In the genomic region with DNA sequence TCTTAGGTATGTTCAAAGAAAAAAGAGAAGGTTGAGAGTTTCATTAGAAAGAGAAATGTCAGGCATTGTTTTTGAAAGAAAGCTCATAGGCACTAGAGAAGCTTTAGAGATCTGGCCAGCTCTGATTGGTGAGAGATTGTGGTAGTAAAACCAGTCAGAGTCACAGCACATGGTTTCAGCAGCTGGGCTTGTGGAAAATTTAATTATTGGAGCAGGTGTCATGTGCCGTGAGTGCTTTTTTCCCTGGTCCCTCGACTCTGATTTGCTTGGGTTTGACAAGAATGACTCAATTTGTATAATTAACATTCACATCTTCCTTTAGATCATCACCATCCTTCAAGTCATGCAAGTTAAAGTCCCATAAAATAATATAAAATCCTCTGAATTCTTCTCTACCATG, we compare ENCODE assay signal across 24 cellular contexts. TPM values are rescaled to one million over a fixed set of nuclear protein-coding genes. Genes with fewer than 3 reads are reported as not detected.
DNase-seq lines count a peak whose midpoint lies in the region; ATAC-seq, FAIRE-seq and TF ChIP-seq lines count a peak whose summit lies in the region.
"Had no signal": no experiment of that assay in that cellular context is flagged by ENCODE, and none has a peak within 500 bp of the region (broad histone marks: within the 10 kb centered on the region; RNA-seq: fewer than 3 reads in every experiment).

No MANE protein-coding gene starts in this region.

- no peak for TF ChIP-seq POLR2A in gastrocnemius medialis (IDR thresholded peaks at IDR 0.05)

- H2AFZ ChIP-seq in OCI-LY3 (ENCODE audit: low read depth, low read length) (no peak overlapping the region), neural progenitor cell (replicated peaks) (peak overlapping the region; percentile 6)
- H2AFZ ChIP-seq: GM23338 had no signal

- TF ChIP-seq CTCF in OCI-LY3 (IDR thresholded peaks at IDR 0.05; ENCODE audit: low read depth, low read length) (no peak), endodermal cell (conservative IDR thresholded peaks at IDR 0.05) (no peak), neural progenitor cell (IDR thresholded peaks at IDR 0.05) (no peak), gastrocnemius medialis (IDR thresholded peaks at IDR 0.05 in 4 of 5, conservative IDR thresholded peaks at IDR 0.05 in 1 of 5) (no peak)

- intact Hi-C loops in gastrocnemius medialis (cut with DNase I; ENCODE audit: low total_unique reads), result no loop called here

- no peak for ATAC-seq in activated T-cell treated with anti-CD3 and anti-CD28 coated beads, Interleukin-2, amount 50 U/mL, for 72 hours (replicated peaks in 1 of 2)
- no peak for ATAC-seq in gastrocnemius medialis
- ATAC-seq: A549; CD8-positive, alpha-beta T cell; GM23338 had no signal

- H3K9me3 ChIP-seq in OCI-LY3 (ENCODE audit: insufficient read depth, low read length) (no peaks in the 10 kb centered on the region; the same call in 1 of the 2 replicates), endodermal cell (ENCODE audit: control insufficient read depth, low read length) (peaks cover 52% of the 10 kb centered on the region), neural progenitor cell (ENCODE audit: low read depth) (no peaks in the 10 kb centered on the region), gastrocnemius medialis (no peaks in the 10 kb centered on the region)
- H3K9me3 ChIP-seq: BE2C, Caco-2, HAP-1 had no signal

- H3K36me3 ChIP-seq in OCI-LY3 (replicated peaks; ENCODE audit: low read depth, low read length) (no peaks in the 10 kb centered on the region), endodermal cell (ENCODE audit: control insufficient read depth, insufficient read depth, low read length) (peaks cover 19% of the 10 kb centered on the region), neural progenitor cell (no peaks in the 10 kb centered on the region), gastrocnemius medialis (no peaks in the 10 kb centered on the region)
- H3K36me3 ChIP-seq: BE2C, HAP-1 had no signal

- H3K36me3 Mint-ChIP-seq in activated T-cell treated with anti-CD3 and anti-CD28 coated beads, Interleukin-2, amount 50 U/mL, for 72 hours (ENCODE audit: insufficient read depth in 2 of 2), result no peaks in the 10 kb centered on the region
- peaks cover 44% of the 10 kb centered on the region for H3K36me3 Mint-ChIP-seq in endodermal cell (ENCODE audit: low read depth)
- no peaks in the 10 kb centered on the region for H3K36me3 Mint-ChIP-seq in neural progenitor cell
- H3K36me3 Mint-ChIP-seq: CD4-positive, CD25-positive, alpha-beta regulatory T cell; CD8-positive, alpha-beta T cell had no signal

- no peak overlapping the region for H3K4me3 Mint-ChIP-seq in activated T-cell treated with anti-CD3 and anti-CD28 coated beads, Interleukin-2, amount 50 U/mL, for 72 hours
- H3K4me3 Mint-ChIP-seq in endodermal cell (peak overlapping the region; percentile 36), neural progenitor cell (no peak overlapping the region)
- H3K4me3 Mint-ChIP-seq: CD4-positive, CD25-positive, alpha-beta regulatory T cell; CD8-positive, alpha-beta T cell; GM23338; HFFc6 had no signal

- 89 to 100% methylated on average over 1 to 2 of the region's 2 CpGs for WGBS in endodermal cell (ENCODE audit: insufficient coverage in 1 of 2, insufficient read length in 1 of 2), 2 experiments

- H3F3A ChIP-seq in neural progenitor cell (ENCODE audit: low read depth), result no peaks in the 10 kb centered on the region

- H4K20me1 ChIP-seq in OCI-LY3 (ENCODE audit: insufficient read depth, low read length) (no peaks in the 10 kb centered on the region), neural progenitor cell (ENCODE audit: low read depth) (no peaks in the 10 kb centered on the region)

- no peak for FAIRE-seq in HTR-8/SVneo (lab: Jason Lieb, UNC)
- FAIRE-seq: A549, G401.6, GM12892 had no signal

- H3K4me2 ChIP-seq in OCI-LY3 (ENCODE audit: low read length) (no peak overlapping the region), neural progenitor cell (no peak overlapping the region)
- H3K4me2 ChIP-seq: A549, GM23338 had no signal

- H3K79me2 ChIP-seq in OCI-LY3 (ENCODE audit: low read length) (no peaks in the 10 kb centered on the region), neural progenitor cell (ENCODE audit: low read depth) (no peaks in the 10 kb centered on the region)

- DNase-seq in activated T-cell treated with anti-CD3 and anti-CD28 coated beads, Interleukin-2, amount 50 U/mL, for 72 hours, result no peak
- no peak for DNase-seq in activated T-cell treated with anti-CD3 and anti-CD28 coated beads, Interleukin-2, amount 50 U/mL, for 48 hours
- no peak for DNase-seq in endodermal cell
- DNase-seq in neural progenitor cell (ENCODE audit: low spot score), result no peak
- no peak for DNase-seq in gastrocnemius medialis
- DNase-seq in cortex of kidney (lab: John Stamatoyannopoulos, UW), result no peak
- DNase-seq in HTR-8/SVneo (ENCODE audit: insufficient read length, low spot score), result no peak
- DNase-seq: 8988T; ACHN; AML-193; BE2C; Caco-2; CD4-positive, CD25-positive, alpha-beta regulatory T cell; CD8-positive, alpha-beta T cell; DMS153; DND-41; HFFc6 had no signal

- H3K27ac ChIP-seq in OCI-LY3 (ENCODE audit: low read length) (peak overlapping the region; percentile 34; the same call in 1 of the 2 replicates), endodermal cell (ENCODE audit: low read depth, low read length) (no peak overlapping the region), neural progenitor cell (no peak overlapping the region), gastrocnemius medialis (no peak overlapping the region)
- H3K27ac ChIP-seq: A549, C4-2B had no signal

- in situ Hi-C loops in gastrocnemius medialis (cut with MboI; ENCODE audit: low sequenced_read_pairs in 4 of 4), result no loop called here

- H3K4me1 ChIP-seq in OCI-LY3 (ENCODE audit: low read length) (peaks cover 34% of the 10 kb centered on the region), endodermal cell (ENCODE audit: control insufficient read depth, insufficient read depth, low read length) (peaks cover 10% of the 10 kb centered on the region), neural progenitor cell (no peaks in the 10 kb centered on the region), gastrocnemius medialis (no peaks in the 10 kb centered on the region)
- H3K4me1 ChIP-seq: BE2C, Caco-2, HAP-1 had no signal

- peaks cover 0 to 4% of the 10 kb centered on the region in 2 donors for H3K9me3 Mint-ChIP-seq in activated T-cell treated with anti-CD3 and anti-CD28 coated beads, Interleukin-2, amount 50 U/mL, for 72 hours
- H3K9me3 Mint-ChIP-seq in endodermal cell (peaks cover 44% of the 10 kb centered on the region), neural progenitor cell (no peaks in the 10 kb centered on the region)
- H3K9me3 Mint-ChIP-seq: CD8-positive, alpha-beta T cell; GM23338; HFFc6 had no signal

- H3K27me3 Mint-ChIP-seq in activated T-cell treated with anti-CD3 and anti-CD28 coated beads, Interleukin-2, amount 50 U/mL, for 72 hours (ENCODE audit: low read depth), result peaks cover 25% of the 10 kb centered on the region
- H3K27me3 Mint-ChIP-seq in endodermal cell (ENCODE audit: insufficient read depth), result no peaks in the 10 kb centered on the region
- H3K27me3 Mint-ChIP-seq in neural progenitor cell (ENCODE audit: insufficient read depth, low read depth), result no peaks in the 10 kb centered on the region

- no peaks in the 10 kb centered on the region for H3K27me3 ChIP-seq in OCI-LY3 (ENCODE audit: low read depth, low read length)
- no peaks in the 10 kb centered on the region for H3K27me3 ChIP-seq in endodermal cell (ENCODE audit: control insufficient read depth, insufficient read depth, low read length, poor library complexity, severe bottlenecking)
- H3K27me3 ChIP-seq in neural progenitor cell, result no peaks in the 10 kb centered on the region
- H3K27me3 ChIP-seq in gastrocnemius medialis, result no peaks in the 10 kb centered on the region
- H3K27me3 ChIP-seq: BE2C had no signal

- peaks cover 21% of the 10 kb centered on the region for H3K4me1 Mint-ChIP-seq in activated T-cell treated with anti-CD3 and anti-CD28 coated beads, Interleukin-2, amount 50 U/mL, for 72 hours (ENCODE audit: low read depth)
- H3K4me1 Mint-ChIP-seq in endodermal cell (peaks cover 35% of the 10 kb centered on the region), neural progenitor cell (no peaks in the 10 kb centered on the region)
- H3K4me1 Mint-ChIP-seq: CD4-positive, CD25-positive, alpha-beta regulatory T cell had no signal

- H3K4me3 ChIP-seq in OCI-LY3 (ENCODE audit: low read length), result no peak overlapping the region
- no peak overlapping the region for H3K4me3 ChIP-seq in endodermal cell (ENCODE audit: low read length)
- no peak overlapping the region for H3K4me3 ChIP-seq in neural progenitor cell
- H3K4me3 ChIP-seq in gastrocnemius medialis, result no peak overlapping the region
- H3K4me3 ChIP-seq: A549, GM23338, HAP-1 had no signal

- H3K9ac ChIP-seq in OCI-LY3 (ENCODE audit: low read length), result no peak overlapping the region
- H3K9ac ChIP-seq in endodermal cell (ENCODE audit: extremely low read depth, low read length, poor library complexity, severe bottlenecking), result no peak overlapping the region
- H3K9ac ChIP-seq in neural progenitor cell, result no peak overlapping the region

- H3K27ac Mint-ChIP-seq in activated T-cell treated with anti-CD3 and anti-CD28 coated beads, Interleukin-2, amount 50 U/mL, for 72 hours, result peak overlapping the region; percentile 39
- H3K27ac Mint-ChIP-seq in endodermal cell (no peak overlapping the region), neural progenitor cell (no peak overlapping the region)
- H3K27ac Mint-ChIP-seq: CD4-positive, CD25-positive, alpha-beta regulatory T cell; CD8-positive, alpha-beta T cell; GM23338; HFFc6 had no signal

RNA-seq across cellular contexts. Expression of a gene that starts 35.2 kb away (rescaled TPM):
- 10 to 100 TPM; 64.5 to 66.6 TPM for total RNA-seq in activated T-cell treated with anti-CD3 and anti-CD28 coated beads, Interleukin-2, amount 50 U/mL, for 72 hours
- total RNA-seq in endodermal cell (10 to 100 TPM; 88.6 to 97.0 TPM), neural progenitor cell (ENCODE audit: low replicate concordance) (76.5 and 133 TPM in 2 replicates), gastrocnemius medialis (10 to 100 TPM; 42.6 to 59.2 (median 56.8) TPM)
- polyA plus RNA-seq in endodermal cell (2013, experiment 1 of 2), result 69.7 TPM
- polyA plus RNA-seq in endodermal cell (2013, experiment 2 of 2), result 65.0 TPM

RNA-seq across cellular contexts. Expression of a gene that starts 35.4 kb away (rescaled TPM):
- total RNA-seq in activated T-cell treated with anti-CD3 and anti-CD28 coated beads, Interleukin-2, amount 50 U/mL, for 72 hours, result 100 to 1,000 TPM; 107 to 124 TPM
- total RNA-seq in endodermal cell (100 to 1,000 TPM; 163 to 191 TPM), neural progenitor cell (ENCODE audit: low replicate concordance) (178 and 316 TPM in 2 replicates), gastrocnemius medialis (100 to 1,000 TPM; 178 to 246 (median 209) TPM)
- polyA plus RNA-seq in endodermal cell (2013, experiment 1 of 2), result 197 TPM
- polyA plus RNA-seq in endodermal cell (2013, experiment 2 of 2), result 183 TPM

RNA-seq across cellular contexts. Expression of a gene that starts 55.5 kb away (rescaled TPM):
- 1 to 10 TPM; 3.5 to 5.1 TPM for total RNA-seq in activated T-cell treated with anti-CD3 and anti-CD28 coated beads, Interleukin-2, amount 50 U/mL, for 72 hours
- total RNA-seq in endodermal cell (1 to 10 TPM; 3.2 to 4.8 TPM), neural progenitor cell (ENCODE audit: low replicate concordance) (6.4 and 8.6 TPM in 2 replicates), gastrocnemius medialis (10 to 100 TPM in 1 of 4 donors, 1 to 10 TPM in 3; 4.6 to 13.5 (median 8.0) TPM)
- 2.5 TPM for polyA plus RNA-seq in endodermal cell (2013, experiment 1 of 2)
- polyA plus RNA-seq in endodermal cell (2013, experiment 2 of 2), result 3.2 TPM
